ENCODE assay signal across 1 cellular context in genomic region chr7:128409435-128410091, GRCh38.
TF ChIP-seq lines count a peak whose summit lies in the region.

TSS of gene IMPDH1 (minus strand) at chr7:128409982. CDS start at chr7:128409901, 81 bp downstream.

TF ChIP-seq in HepG2, 621 proteins besides CTCF, POLR2A, EP300 and RAD21 (continued from another document and continues in another):
- TF ChIP-seq BATF2 (CRISPR knock-in tag; IDR thresholded peaks at IDR 0.05) (no peak), KMT2A (CRISPR knock-in tag; IDR thresholded peaks at IDR 0.05) (no peak; the same call in 1 of the 2 replicates), ZNF513 (CRISPR knock-in tag; conservative IDR thresholded peaks at IDR 0.05) (no peak), PHF8 (CRISPR knock-in tag; IDR thresholded peaks at IDR 0.05) (peak; percentile 77), ZNF329 (CRISPR knock-in tag; IDR thresholded peaks at IDR 0.05; ENCODE audit: low read depth) (peak; percentile 67; the same call in 1 of the 2 replicates), REL (CRISPR knock-in tag; conservative IDR thresholded peaks at IDR 0.05) (no peak), ZNF253 (CRISPR knock-in tag; IDR thresholded peaks at IDR 0.05; ENCODE audit: borderline replicate concordance) (no peak), ATF1 (CRISPR knock-in tag; IDR thresholded peaks at IDR 0.05) (no peak), GATAD1 (CRISPR knock-in tag; IDR thresholded peaks at IDR 0.05) (no peak), FOSL1 (CRISPR knock-in tag; IDR thresholded peaks at IDR 0.05; ENCODE audit: borderline replicate concordance) (no peak), HMGA1 (CRISPR knock-in tag; conservative IDR thresholded peaks at IDR 0.05) (no peak), CENPBD1 (CRISPR knock-in tag; IDR thresholded peaks at IDR 0.05; ENCODE audit: borderline replicate concordance, low read depth) (no peak), MXD4 (CRISPR knock-in tag; IDR thresholded peaks at IDR 0.05) (no peak), NFIB (CRISPR knock-in tag; IDR thresholded peaks at IDR 0.05; ENCODE audit: borderline replicate concordance) (no peak), MAFK (conservative IDR thresholded peaks at IDR 0.05 in 1 of 2, IDR thresholded peaks at IDR 0.05 in 1 of 2; ENCODE audit: low read length in 2 of 2) (no peak), TBX2 (CRISPR knock-in tag; IDR thresholded peaks at IDR 0.05; ENCODE audit: borderline replicate concordance) (peak; percentile 72; the same call in 1 of the 2 replicates), ISX (CRISPR knock-in tag; conservative IDR thresholded peaks at IDR 0.05) (no peak), FOXK1 (CRISPR knock-in tag; IDR thresholded peaks at IDR 0.05; ENCODE audit: borderline replicate concordance, low read depth) (no peak), IRF9 (CRISPR knock-in tag; IDR thresholded peaks at IDR 0.05; ENCODE audit: borderline replicate concordance) (no peak; the same call in 1 of the 2 replicates), ZNF616 (CRISPR knock-in tag; IDR thresholded peaks at IDR 0.05; ENCODE audit: low read depth) (no peak), FOXM1 (CRISPR knock-in tag; IDR thresholded peaks at IDR 0.05) (no peak), ZNF761 (CRISPR knock-in tag; conservative IDR thresholded peaks at IDR 0.05) (no peak), FOXA1 (IDR thresholded peaks at IDR 0.05) (no peak), FOXA1 (CRISPR knock-in tag; IDR thresholded peaks at IDR 0.05) (no peak), POLR2AphosphoS2 (IDR thresholded peaks at IDR 0.05; ENCODE audit: low read depth, low read length) (no peak), ZNF318 (CRISPR knock-in tag; IDR thresholded peaks at IDR 0.05) (no peak), NR2F2 (IDR thresholded peaks at IDR 0.05; ENCODE audit: borderline replicate concordance, low read depth) (no peak), LCORL (IDR thresholded peaks at IDR 0.05) (no peak), LCORL (CRISPR knock-in tag; IDR thresholded peaks at IDR 0.05) (no peak; the same call in 1 of the 2 replicates), GFI1 (CRISPR knock-in tag; IDR thresholded peaks at IDR 0.05; ENCODE audit: borderline replicate concordance) (peak; percentile 31; the same call in 1 of the 2 replicates), SMAD1 (CRISPR knock-in tag; IDR thresholded peaks at IDR 0.05; ENCODE audit: borderline replicate concordance, low read depth) (no peak)
- TF ChIP-seq, protein P1, sequence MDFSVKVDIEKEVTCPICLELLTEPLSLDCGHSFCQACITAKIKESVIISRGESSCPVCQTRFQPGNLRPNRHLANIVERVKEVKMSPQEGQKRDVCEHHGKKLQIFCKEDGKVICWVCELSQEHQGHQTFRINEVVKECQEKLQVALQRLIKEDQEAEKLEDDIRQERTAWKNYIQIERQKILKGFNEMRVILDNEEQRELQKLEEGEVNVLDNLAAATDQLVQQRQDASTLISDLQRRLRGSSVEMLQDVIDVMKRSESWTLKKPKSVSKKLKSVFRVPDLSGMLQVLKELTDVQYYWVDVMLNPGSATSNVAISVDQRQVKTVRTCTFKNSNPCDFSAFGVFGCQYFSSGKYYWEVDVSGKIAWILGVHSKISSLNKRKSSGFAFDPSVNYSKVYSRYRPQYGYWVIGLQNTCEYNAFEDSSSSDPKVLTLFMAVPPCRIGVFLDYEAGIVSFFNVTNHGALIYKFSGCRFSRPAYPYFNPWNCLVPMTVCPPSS (IDR thresholded peaks at IDR 0.05), result no peak
- TF ChIP-seq, protein P2, sequence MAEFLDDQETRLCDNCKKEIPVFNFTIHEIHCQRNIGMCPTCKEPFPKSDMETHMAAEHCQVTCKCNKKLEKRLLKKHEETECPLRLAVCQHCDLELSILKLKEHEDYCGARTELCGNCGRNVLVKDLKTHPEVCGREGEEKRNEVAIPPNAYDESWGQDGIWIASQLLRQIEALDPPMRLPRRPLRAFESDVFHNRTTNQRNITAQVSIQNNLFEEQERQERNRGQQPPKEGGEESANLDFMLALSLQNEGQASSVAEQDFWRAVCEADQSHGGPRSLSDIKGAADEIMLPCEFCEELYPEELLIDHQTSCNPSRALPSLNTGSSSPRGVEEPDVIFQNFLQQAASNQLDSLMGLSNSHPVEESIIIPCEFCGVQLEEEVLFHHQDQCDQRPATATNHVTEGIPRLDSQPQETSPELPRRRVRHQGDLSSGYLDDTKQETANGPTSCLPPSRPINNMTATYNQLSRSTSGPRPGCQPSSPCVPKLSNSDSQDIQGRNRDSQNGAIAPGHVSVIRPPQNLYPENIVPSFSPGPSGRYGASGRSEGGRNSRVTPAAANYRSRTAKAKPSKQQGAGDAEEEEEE (CRISPR knock-in tag; IDR thresholded peaks at IDR 0.05; ENCODE audit: borderline replicate concordance), result no peak
- TF ChIP-seq, protein P3, sequence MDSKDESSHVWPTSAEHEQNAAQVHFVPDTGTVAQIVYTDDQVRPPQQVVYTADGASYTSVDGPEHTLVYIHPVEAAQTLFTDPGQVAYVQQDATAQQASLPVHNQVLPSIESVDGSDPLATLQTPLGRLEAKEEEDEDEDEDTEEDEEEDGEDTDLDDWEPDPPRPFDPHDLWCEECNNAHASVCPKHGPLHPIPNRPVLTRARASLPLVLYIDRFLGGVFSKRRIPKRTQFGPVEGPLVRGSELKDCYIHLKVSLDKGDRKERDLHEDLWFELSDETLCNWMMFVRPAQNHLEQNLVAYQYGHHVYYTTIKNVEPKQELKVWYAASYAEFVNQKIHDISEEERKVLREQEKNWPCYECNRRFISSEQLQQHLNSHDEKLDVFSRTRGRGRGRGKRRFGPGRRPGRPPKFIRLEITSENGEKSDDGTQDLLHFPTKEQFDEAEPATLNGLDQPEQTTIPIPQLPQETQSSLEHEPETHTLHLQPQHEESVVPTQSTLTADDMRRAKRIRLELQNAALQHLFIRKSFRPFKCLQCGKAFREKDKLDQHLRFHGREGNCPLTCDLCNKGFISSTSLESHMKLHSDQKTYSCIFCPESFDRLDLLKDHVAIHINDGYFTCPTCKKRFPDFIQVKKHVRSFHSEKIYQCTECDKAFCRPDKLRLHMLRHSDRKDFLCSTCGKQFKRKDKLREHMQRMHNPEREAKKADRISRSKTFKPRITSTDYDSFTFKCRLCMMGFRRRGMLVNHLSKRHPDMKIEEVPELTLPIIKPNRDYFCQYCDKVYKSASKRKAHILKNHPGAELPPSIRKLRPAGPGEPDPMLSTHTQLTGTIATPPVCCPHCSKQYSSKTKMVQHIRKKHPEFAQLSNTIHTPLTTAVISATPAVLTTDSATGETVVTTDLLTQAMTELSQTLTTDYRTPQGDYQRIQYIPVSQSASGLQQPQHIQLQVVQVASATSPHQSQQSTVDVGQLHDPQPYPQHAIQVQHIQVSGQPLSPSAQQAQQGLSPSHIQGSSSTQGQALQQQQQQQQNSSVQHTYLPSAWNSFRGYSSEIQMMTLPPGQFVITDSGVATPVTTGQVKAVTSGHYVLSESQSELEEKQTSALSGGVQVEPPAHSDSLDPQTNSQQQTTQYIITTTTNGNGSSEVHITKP (CRISPR knock-in tag; IDR thresholded peaks at IDR 0.05; ENCODE audit: low read depth), result no peak
- TF ChIP-seq, protein P4, sequence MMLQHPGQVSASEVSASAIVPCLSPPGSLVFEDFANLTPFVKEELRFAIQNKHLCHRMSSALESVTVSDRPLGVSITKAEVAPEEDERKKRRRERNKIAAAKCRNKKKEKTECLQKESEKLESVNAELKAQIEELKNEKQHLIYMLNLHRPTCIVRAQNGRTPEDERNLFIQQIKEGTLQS (CRISPR knock-in tag; IDR thresholded peaks at IDR 0.05), result no peak
- TF ChIP-seq, protein P5, sequence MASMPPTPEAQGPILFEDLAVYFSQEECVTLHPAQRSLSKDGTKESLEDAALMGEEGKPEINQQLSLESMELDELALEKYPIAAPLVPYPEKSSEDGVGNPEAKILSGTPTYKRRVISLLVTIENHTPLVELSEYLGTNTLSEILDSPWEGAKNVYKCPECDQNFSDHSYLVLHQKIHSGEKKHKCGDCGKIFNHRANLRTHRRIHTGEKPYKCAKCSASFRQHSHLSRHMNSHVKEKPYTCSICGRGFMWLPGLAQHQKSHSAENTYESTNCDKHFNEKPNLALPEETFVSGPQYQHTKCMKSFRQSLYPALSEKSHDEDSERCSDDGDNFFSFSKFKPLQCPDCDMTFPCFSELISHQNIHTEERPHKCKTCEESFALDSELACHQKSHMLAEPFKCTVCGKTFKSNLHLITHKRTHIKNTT (CRISPR knock-in tag; IDR thresholded peaks at IDR 0.05), result no peak
- TF ChIP-seq, protein P6, sequence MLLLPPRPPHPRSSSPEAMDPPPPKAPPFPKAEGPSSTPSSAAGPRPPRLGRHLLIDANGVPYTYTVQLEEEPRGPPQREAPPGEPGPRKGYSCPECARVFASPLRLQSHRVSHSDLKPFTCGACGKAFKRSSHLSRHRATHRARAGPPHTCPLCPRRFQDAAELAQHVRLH (CRISPR knock-in tag; IDR thresholded peaks at IDR 0.05; ENCODE audit: borderline replicate concordance, low read depth), result no peak
